Comparison of ENCODE assay signal across 8 cellular contexts in the genomic region with DNA sequence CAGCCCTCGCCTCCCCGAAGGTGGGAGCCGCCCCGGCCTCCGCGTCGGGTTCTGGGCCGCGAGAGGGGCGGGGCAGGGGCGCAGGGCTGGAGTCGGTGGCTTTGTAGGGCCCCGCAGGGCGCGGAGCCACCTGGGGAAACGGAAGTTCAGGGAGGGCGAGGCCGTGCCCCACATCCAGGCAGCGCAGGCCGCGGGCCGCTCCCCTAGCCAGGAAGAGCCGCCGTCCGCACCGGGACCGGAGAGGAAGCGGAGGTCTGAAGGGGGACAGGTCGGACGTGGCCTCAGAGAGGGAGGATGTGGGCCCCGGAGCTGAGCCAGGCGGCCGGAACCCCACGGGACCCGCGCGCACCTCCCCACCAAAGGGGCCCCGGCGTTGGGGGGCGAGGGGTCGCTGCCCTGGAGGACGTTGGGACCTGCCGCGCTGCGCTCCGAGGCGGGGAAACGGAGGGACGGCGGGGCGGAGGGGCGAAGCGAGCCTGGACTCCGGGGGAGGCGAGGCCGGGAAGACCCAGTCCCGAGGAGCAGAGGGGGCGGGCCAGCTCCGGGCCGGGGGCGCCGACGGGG. TPM values are rescaled to one million over a fixed set of nuclear protein-coding genes. Genes with fewer than 3 reads are reported as not detected.
DNase-seq lines count a peak whose midpoint lies in the region.

No MANE protein-coding gene starts in this region.

- no peaks in the 10 kb centered on the region for H3K36me3 ChIP-seq in Karpas-422 (ENCODE audit: insufficient read depth, low read length)

- peak overlapping the region; percentile 25; the same call in 1 of the 2 replicates for H3K4me3 ChIP-seq in Karpas-422 (ENCODE audit: low read length)
- peak overlapping the region; percentile 55 for H3K4me3 ChIP-seq in skeletal muscle cell (ENCODE audit: low read depth, low read length)

- H3K4me1 ChIP-seq in Karpas-422 (ENCODE audit: low read length): peaks cover 7% of the 10 kb centered on the region

- intact Hi-C loops in cardiac septum (cut with DNase I): no loop called here

- H3K9ac ChIP-seq in Karpas-422 (ENCODE audit: low read length): peak overlapping the region; percentile 24; the same call in 1 of the 2 replicates

- H2AFZ ChIP-seq in Karpas-422 (ENCODE audit: low read length): 0 out of 2 replicates have a peak overlapping the region, but pooled peaks have one; percentile 9

- H3K79me2 ChIP-seq in Karpas-422 (ENCODE audit: low read length): no peaks in the 10 kb centered on the region

- no peaks in the 10 kb centered on the region for H4K20me1 ChIP-seq in Karpas-422 (ENCODE audit: insufficient read depth, low read depth, low read length)

- H3K4me2 ChIP-seq in Karpas-422 (ENCODE audit: low read depth, low read length, poor library complexity, severe bottlenecking): peak overlapping the region; percentile 47

- H3K27ac ChIP-seq in Karpas-422 (ENCODE audit: low read length): no peak overlapping the region

- H3K9me2 ChIP-seq in Karpas-422 (replicated peaks; ENCODE audit: insufficient read depth, low read length): no peaks in the 10 kb centered on the region

- DNase-seq in SKM-1 treated with dmso at 0.1 percent for 144 hours (lab: John Stamatoyannopoulos, UW; ENCODE audit: unreplicated experiment) (peak; percentile 64), SKM-1 (lab: John Stamatoyannopoulos, UW; ENCODE audit: unreplicated experiment) (no peak), Karpas-422 (no peak), cardiac septum (ENCODE audit: low spot score) (peak; percentile 88), skeletal muscle cell (ENCODE audit: low read depth) (no peak), ecto neural progenitor cell (ENCODE audit: low spot score) (no peak), mesenteric fat pad (ENCODE audit: low spot score) (no peak)
- peak; percentile 85 for DNase-seq in activated effector memory CD4-positive, alpha-beta T cell treated with anti-CD3 and anti-CD28 coated beads, Interleukin-2, amount 50 U/mL, for 16 hours

- no peaks in the 10 kb centered on the region for H3K9me3 ChIP-seq in Karpas-422 (ENCODE audit: low read length)

- H3K27me3 ChIP-seq in Karpas-422 (ENCODE audit: low read length): no peaks in the 10 kb centered on the region

RNA-seq across cellular contexts. Expression of a gene that starts 0.5 kb away (rescaled TPM):
- 0.67 and 6.0 TPM in 2 replicates for total RNA-seq in Karpas-422 (2014; rRNA removed; shearing (Covaris generic); ENCODE audit: low replicate concordance)
- total RNA-seq in cardiac septum (20.7 TPM), mesenteric fat pad (65.0 TPM)

RNA-seq across cellular contexts. Expression of a gene that starts 15.7 kb away (rescaled TPM):
- total RNA-seq in Karpas-422 (2014; rRNA removed; shearing (Covaris generic); ENCODE audit: low replicate concordance): 31.3 and 37.4 TPM in 2 replicates
- total RNA-seq in cardiac septum: 10.6 TPM
- 24.7 TPM for total RNA-seq in mesenteric fat pad

RNA-seq across cellular contexts. Expression of a gene that starts 45.1 kb away (rescaled TPM):
- total RNA-seq in Karpas-422 (2014; rRNA removed; shearing (Covaris generic); ENCODE audit: low replicate concordance): 27.1 and 30.6 TPM in 2 replicates
- total RNA-seq in cardiac septum: 80.9 TPM
- 171 TPM for total RNA-seq in mesenteric fat pad

Comparison
In these comparisons a context has a peak if more than half of its experiments do, and no peak if none do; other contexts are left out.
1. DNase-seq: peak in SKM-1 treated with dmso at 0.1 percent for 144 hours (single experiment), activated effector memory CD4-positive, alpha-beta T cell treated with anti-CD3 and anti-CD28 coated beads, Interleukin-2, amount 50 U/mL, for 16 hours (single experiment) and cardiac septum (single experiment); none in SKM-1 (single experiment), Karpas-422 (single experiment), skeletal muscle cell (single experiment), ecto neural progenitor cell (single experiment) and mesenteric fat pad (single experiment).